ENCODE assay signal across 8 cellular contexts in genomic region chr15:72230197-72231065, GRCh38. TPM values are rescaled to one million over a fixed set of nuclear protein-coding genes. Genes with fewer than 3 reads are reported as not detected.
A peak's percentile ranks its signal among the peaks of the same experiment; 100 is the strongest.
DNase-seq lines count a peak whose midpoint lies in the region; ATAC-seq and TF ChIP-seq lines count a peak whose summit lies in the region.

No MANE protein-coding gene starts in this region.

- WGBS in esophagus squamous epithelium, 2 donors, result 1% methylated on average over 33 to 35 of the region's 79 CpGs

- H3K27ac Mint-ChIP-seq in activated T-cell treated with anti-CD3 and anti-CD28 coated beads, Interleukin-2, amount 50 U/mL, for 72 hours, result peak overlapping the region; percentile 95

- peak in 3 of 4 donors; percentile 23 to 85 (median 71) for TF ChIP-seq POLR2A in esophagus squamous epithelium (IDR thresholded peaks at IDR 0.05)

- H3K4me2 ChIP-seq in PC-3 (ENCODE audit: low read length), result peak overlapping the region; percentile 89

- intact Hi-C loops in PC-3 (cut with micrococcal nuclease) (no loop called here), esophagus squamous epithelium (cut with DNase I) (no loop called here)

- H3K9ac ChIP-seq in HUES48 (ENCODE audit: low read depth, low read length) (peak overlapping the region; percentile 67), PC-3 (ENCODE audit: low read length) (peak overlapping the region; percentile 95)

- H3K4me1 ChIP-seq in HUES48 (ENCODE audit: control insufficient read depth, insufficient read depth, low read length) (peaks cover 33% of the 10 kb centered on the region), PC-3 (ENCODE audit: insufficient read depth, low read length) (peaks cover 23% of the 10 kb centered on the region), esophagus squamous epithelium (peaks cover 38 to 60% (median 44%) of the 10 kb centered on the region in 3 donors), muscle layer of duodenum (ENCODE audit: control insufficient read depth in 1 of 2, insufficient read depth in 2 of 2, low read length in 2 of 2) (peaks cover 29 to 49% of the 10 kb centered on the region in 2 donors)

- H3K27ac ChIP-seq in HUES48 (ENCODE audit: low read depth, low read length), result peak overlapping the region; percentile 80
- H3K27ac ChIP-seq in PC-3 (ENCODE audit: low read length), result peak overlapping the region; percentile 86
- H3K27ac ChIP-seq in esophagus squamous epithelium, result peak overlapping the region; percentile 94 to 99 (median 96)
- H3K27ac ChIP-seq in muscle layer of duodenum (ENCODE audit: low read length), result peak overlapping the region; percentile 97

- H3K36me3 Mint-ChIP-seq in activated T-cell treated with anti-CD3 and anti-CD28 coated beads, Interleukin-2, amount 50 U/mL, for 72 hours (ENCODE audit: insufficient read depth in 2 of 2), result peaks cover 17 to 34% of the 10 kb centered on the region in 2 donors

- H3F3A ChIP-seq in PC-3 (ENCODE audit: low read length, unreplicated experiment), result peaks cover 12% of the 10 kb centered on the region

- H3K79me2 ChIP-seq in PC-3 (ENCODE audit: low read length), result peaks cover 69% of the 10 kb centered on the region

- no peak for TF ChIP-seq CTCF in PC-3 (conservative IDR thresholded peaks at IDR 0.05; ENCODE audit: low read depth, low read length)
- no peak for TF ChIP-seq CTCF in esophagus squamous epithelium (IDR thresholded peaks at IDR 0.05)

- CTCF ChIA-PET in PC-3 (lab: Charles Lee), result no interaction called here

- H3K27me3 ChIP-seq in HUES48 (ENCODE audit: control insufficient read depth, insufficient read depth, low read length) (peaks cover 31% of the 10 kb centered on the region), PC-3 (ENCODE audit: low read length) (no peaks in the 10 kb centered on the region), esophagus squamous epithelium (no peaks in the 10 kb centered on the region), muscle layer of duodenum (ENCODE audit: low read depth, low read length) (no peaks in the 10 kb centered on the region)

- POLR2A ChIA-PET in PC-3 (lab: Charles Lee; ENCODE audit: unreplicated experiment), result interaction anchor here (0.6 kb wide), 1 partner anchor 454 kb away, joined by 4 read pairs; no protein-coding TSS in a partner anchor

- H3K4me3 Mint-ChIP-seq in activated T-cell treated with anti-CD3 and anti-CD28 coated beads, Interleukin-2, amount 50 U/mL, for 72 hours, result peak overlapping the region; percentile 97 to 99

- H3K36me3 ChIP-seq in HUES48 (ENCODE audit: control insufficient read depth, insufficient read depth, low read length) (peaks cover 4% of the 10 kb centered on the region; the same call in 1 of the 2 replicates), PC-3 (ENCODE audit: low read depth, low read length) (peaks cover 16% of the 10 kb centered on the region), esophagus squamous epithelium (no peaks in the 10 kb centered on the region), muscle layer of duodenum (ENCODE audit: control insufficient read depth in 1 of 2, insufficient read depth in 2 of 2, low read length in 2 of 2) (peaks cover 0 to 25% of the 10 kb centered on the region in 2 donors)

- DNase-seq in COLO668 (lab: John Stamatoyannopoulos, UW; ENCODE audit: unreplicated experiment) (peak; percentile 90), PC-3 (peak; percentile 72), esophagus squamous epithelium (lab: John Stamatoyannopoulos, UW) (peak; percentile 55)
- peak; percentile 83 to 85 for DNase-seq in activated T-cell treated with anti-CD3 and anti-CD28 coated beads, Interleukin-2, amount 50 U/mL, for 72 hours
- DNase-seq in stimulated activated CD8-positive, alpha-beta memory T cell treated with anti-CD3 and anti-CD28 coated beads, Interleukin-7, amount 100 ng/mL, for 48 hours (ENCODE audit: extremely low read depth in 1 of 2, low read depth in 1 of 2), result peak; percentile 74 to 87

- peaks cover 31% of the 10 kb centered on the region for H4K20me1 ChIP-seq in PC-3 (ENCODE audit: low read length)

- no TSS peak for BruUV-seq in PC-3 (replicated peaks; lab: Mats Ljungman, UMichigan)

- H3K9me3 ChIP-seq in HUES48 (ENCODE audit: control insufficient read depth, insufficient read depth, low read length) (no peaks in the 10 kb centered on the region), PC-3 (ENCODE audit: low read length) (no peaks in the 10 kb centered on the region), esophagus squamous epithelium (no peaks in the 10 kb centered on the region), muscle layer of duodenum (ENCODE audit: control insufficient read depth in 1 of 2, low read length in 2 of 2) (no peaks in the 10 kb centered on the region)

- no peak overlapping the region for H2AFZ ChIP-seq in PC-3 (ENCODE audit: low read length)

- H3K9me2 ChIP-seq in PC-3 (replicated peaks; ENCODE audit: low read length), result no peaks in the 10 kb centered on the region

- peaks cover 58% of the 10 kb centered on the region for H3K4me1 Mint-ChIP-seq in activated T-cell treated with anti-CD3 and anti-CD28 coated beads, Interleukin-2, amount 50 U/mL, for 72 hours (ENCODE audit: low read depth)

- ATAC-seq in PC-3, result peak; percentile 14
- ATAC-seq in activated T-cell treated with anti-CD3 and anti-CD28 coated beads, Interleukin-2, amount 50 U/mL, for 72 hours (replicated peaks in 1 of 2), result peak; percentile 0 to 8
- ATAC-seq in GM18519 (IDR thresholded peaks at IDR 0.05; ENCODE audit: low FRiP score, unreplicated experiment), result no peak

- H3K9me3 Mint-ChIP-seq in activated T-cell treated with anti-CD3 and anti-CD28 coated beads, Interleukin-2, amount 50 U/mL, for 72 hours, result no peaks in the 10 kb centered on the region

- no peaks in the 10 kb centered on the region for H3K27me3 Mint-ChIP-seq in activated T-cell treated with anti-CD3 and anti-CD28 coated beads, Interleukin-2, amount 50 U/mL, for 72 hours (ENCODE audit: low read depth)

- H3K4me3 ChIP-seq in HUES48 (ENCODE audit: low read depth, low read length), result peak overlapping the region; percentile 98
- peak overlapping the region; percentile 93 for H3K4me3 ChIP-seq in PC-3 (ENCODE audit: low read length)
- H3K4me3 ChIP-seq in esophagus squamous epithelium, result peak overlapping the region; percentile 68 to 95 (median 78)
- peak overlapping the region; percentile 84 to 92 for H3K4me3 ChIP-seq in muscle layer of duodenum (ENCODE audit: low read depth in 1 of 2, low read length in 2 of 2)

RNA-seq across cellular contexts. Expression of gene PKM, which starts 0.6 kb away (rescaled TPM):
- total RNA-seq in PC-3 (2014; rRNA removed), result 1,963 and 2,296 TPM in 2 replicates
- total RNA-seq in activated T-cell treated with anti-CD3 and anti-CD28 coated beads, Interleukin-2, amount 50 U/mL, for 72 hours, result 1,000 to 10,000 TPM; 1,066 to 1,119 TPM
- total RNA-seq in esophagus squamous epithelium, result 1,000 to 10,000 TPM in 2 of 4 donors, 100 to 1,000 TPM in 2; 504 to 1,134 (median 964) TPM

RNA-seq across cellular contexts. Expression of gene GRAMD2A, which starts 32.8 kb away (rescaled TPM):
- total RNA-seq in PC-3 (2014; rRNA removed) (0.07 TPM in 1 of 2 replicates, not detected in the other), esophagus squamous epithelium (1 to 10 TPM; 1.2 to 8.0 (median 3.7) TPM)
- under 1 TPM in 1 of 2 donors, not detected in 1; 0.07 TPM for total RNA-seq in activated T-cell treated with anti-CD3 and anti-CD28 coated beads, Interleukin-2, amount 50 U/mL, for 72 hours

RNA-seq across cellular contexts. Expression of gene PARP6, which starts 41.9 kb away (rescaled TPM):
- not detected in 2 replicates for total RNA-seq in PC-3 (2014; rRNA removed)
- total RNA-seq in activated T-cell treated with anti-CD3 and anti-CD28 coated beads, Interleukin-2, amount 50 U/mL, for 72 hours, result 100 to 1,000 TPM; 108 to 132 TPM
- total RNA-seq in esophagus squamous epithelium, result 10 to 100 TPM; 12.2 to 62.2 (median 31.6) TPM

Comparison
In these comparisons a context has a peak if more than half of its experiments do, and no peak if none do; other contexts are left out.
1. RNA of gene PARP6, which starts 41.9 kb away (total RNA-seq): 108 to 132 TPM in activated T-cell treated with anti-CD3 and anti-CD28 coated beads, Interleukin-2, amount 50 U/mL, for 72 hours and 12.2 to 62.2 TPM in esophagus squamous epithelium; not detected in PC-3; every median in the first group is over 10 times any median in the second.
2. Peak in every context shown above with its lines, with median percentiles within 50 percentile points of each other: DNase-seq, H3K27ac ChIP-seq and H3K4me3 ChIP-seq.